In the genomic region with DNA sequence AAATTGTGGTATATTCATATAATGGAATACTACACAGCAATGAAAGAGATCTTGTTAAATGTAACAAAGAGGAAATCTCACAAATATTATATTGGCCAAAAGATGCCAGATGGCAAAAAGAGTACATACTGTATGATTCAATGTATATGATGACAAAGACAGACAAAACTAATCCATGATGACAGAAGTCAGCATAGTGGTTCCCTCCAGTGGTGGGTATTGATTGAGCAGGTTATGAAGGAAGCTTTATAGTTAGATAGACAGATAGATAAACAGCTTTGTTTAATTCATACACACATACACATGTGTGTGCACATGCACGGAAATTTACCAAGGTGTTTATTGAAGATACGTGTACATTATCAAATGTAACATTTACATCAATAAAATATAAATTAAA, we compare ENCODE assay signal across 1 cellular context.
TF ChIP-seq lines count a peak whose summit lies in the region.

No MANE protein-coding gene starts in this region.

TF ChIP-seq in GM12878, 131 proteins besides CTCF, POLR2A, EP300 and RAD21:
- TF ChIP-seq EGR1 (IDR thresholded peaks at IDR 0.05; ENCODE audit: borderline replicate concordance in 1 of 2, low read depth in 2 of 2, low read length in 2 of 2) (no peak), CHD1 (IDR thresholded peaks at IDR 0.05; ENCODE audit: low read depth, low read length) (no peak), SIX5 (IDR thresholded peaks at IDR 0.05; ENCODE audit: low read depth, low read length, severe bottlenecking) (no peak), NFYA (IDR thresholded peaks at IDR 0.05; ENCODE audit: borderline replicate concordance, low read depth, low read length) (no peak), KLF5 (IDR thresholded peaks at IDR 0.05; ENCODE audit: partially characterized antibody) (no peak)
- TF ChIP-seq, protein P1, sequence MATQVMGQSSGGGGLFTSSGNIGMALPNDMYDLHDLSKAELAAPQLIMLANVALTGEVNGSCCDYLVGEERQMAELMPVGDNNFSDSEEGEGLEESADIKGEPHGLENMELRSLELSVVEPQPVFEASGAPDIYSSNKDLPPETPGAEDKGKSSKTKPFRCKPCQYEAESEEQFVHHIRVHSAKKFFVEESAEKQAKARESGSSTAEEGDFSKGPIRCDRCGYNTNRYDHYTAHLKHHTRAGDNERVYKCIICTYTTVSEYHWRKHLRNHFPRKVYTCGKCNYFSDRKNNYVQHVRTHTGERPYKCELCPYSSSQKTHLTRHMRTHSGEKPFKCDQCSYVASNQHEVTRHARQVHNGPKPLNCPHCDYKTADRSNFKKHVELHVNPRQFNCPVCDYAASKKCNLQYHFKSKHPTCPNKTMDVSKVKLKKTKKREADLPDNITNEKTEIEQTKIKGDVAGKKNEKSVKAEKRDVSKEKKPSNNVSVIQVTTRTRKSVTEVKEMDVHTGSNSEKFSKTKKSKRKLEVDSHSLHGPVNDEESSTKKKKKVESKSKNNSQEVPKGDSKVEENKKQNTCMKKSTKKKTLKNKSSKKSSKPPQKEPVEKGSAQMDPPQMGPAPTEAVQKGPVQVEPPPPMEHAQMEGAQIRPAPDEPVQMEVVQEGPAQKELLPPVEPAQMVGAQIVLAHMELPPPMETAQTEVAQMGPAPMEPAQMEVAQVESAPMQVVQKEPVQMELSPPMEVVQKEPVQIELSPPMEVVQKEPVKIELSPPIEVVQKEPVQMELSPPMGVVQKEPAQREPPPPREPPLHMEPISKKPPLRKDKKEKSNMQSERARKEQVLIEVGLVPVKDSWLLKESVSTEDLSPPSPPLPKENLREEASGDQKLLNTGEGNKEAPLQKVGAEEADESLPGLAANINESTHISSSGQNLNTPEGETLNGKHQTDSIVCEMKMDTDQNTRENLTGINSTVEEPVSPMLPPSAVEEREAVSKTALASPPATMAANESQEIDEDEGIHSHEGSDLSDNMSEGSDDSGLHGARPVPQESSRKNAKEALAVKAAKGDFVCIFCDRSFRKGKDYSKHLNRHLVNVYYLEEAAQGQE (IDR thresholded peaks at IDR 0.05; ENCODE audit: low read depth, low read length) = no peak
- TF ChIP-seq, protein P2, sequence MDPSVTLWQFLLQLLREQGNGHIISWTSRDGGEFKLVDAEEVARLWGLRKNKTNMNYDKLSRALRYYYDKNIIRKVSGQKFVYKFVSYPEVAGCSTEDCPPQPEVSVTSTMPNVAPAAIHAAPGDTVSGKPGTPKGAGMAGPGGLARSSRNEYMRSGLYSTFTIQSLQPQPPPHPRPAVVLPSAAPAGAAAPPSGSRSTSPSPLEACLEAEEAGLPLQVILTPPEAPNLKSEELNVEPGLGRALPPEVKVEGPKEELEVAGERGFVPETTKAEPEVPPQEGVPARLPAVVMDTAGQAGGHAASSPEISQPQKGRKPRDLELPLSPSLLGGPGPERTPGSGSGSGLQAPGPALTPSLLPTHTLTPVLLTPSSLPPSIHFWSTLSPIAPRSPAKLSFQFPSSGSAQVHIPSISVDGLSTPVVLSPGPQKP (IDR thresholded peaks at IDR 0.05; ENCODE audit: low read depth, low read length) = no peak
